20 cellular contexts compared by ENCODE assay signal in the genomic region with DNA sequence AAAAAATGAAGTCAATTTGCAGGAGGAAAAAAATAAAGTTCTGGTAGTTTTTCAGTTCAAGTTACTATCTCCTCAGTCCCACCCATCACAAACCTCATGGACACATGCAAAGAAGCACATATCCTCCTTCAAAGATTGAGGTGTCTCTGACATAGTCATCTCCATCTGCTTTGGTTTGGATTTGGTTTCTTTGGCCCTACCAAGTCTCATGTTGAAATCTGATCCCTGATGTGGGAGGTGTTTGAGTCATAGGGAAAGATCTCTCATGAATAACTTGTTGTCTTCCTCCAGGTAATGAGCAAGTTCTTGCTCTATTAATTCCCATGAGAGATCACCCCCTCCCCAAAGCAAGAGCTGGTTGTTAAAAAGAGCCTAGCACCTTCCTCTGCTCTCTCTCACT.
"Had no signal": no experiment of that assay in that cellular context is flagged by ENCODE, and none has a peak within 500 bp of the region (broad histone marks: within the 10 kb centered on the region; RNA-seq: fewer than 3 reads in every experiment).

No MANE protein-coding gene starts in this region.

- H3K27me3 Mint-ChIP-seq: activated CD4-positive, alpha-beta memory T cell treated with anti-CD3 and anti-CD28 coated beads for 36 hours; activated CD4-positive, alpha-beta T cell treated with anti-CD3 and anti-CD28 coated beads for 36 hours; activated CD8-positive, alpha-beta memory T cell treated with anti-CD3 and anti-CD28 coated beads, Interleukin-2, amount 10 ng/mL, durations not matched to agents 7 days and 5 days; naive thymus-derived CD4-positive, alpha-beta T cell had no signal

- H3K9me3 ChIP-seq: mucosa of descending colon, pancreas, sigmoid colon, testis had no signal

- H3K36me3 Mint-ChIP-seq: activated CD4-positive, alpha-beta memory T cell treated with anti-CD3 and anti-CD28 coated beads for 36 hours; activated CD8-positive, alpha-beta memory T cell treated with anti-CD3 and anti-CD28 coated beads, Interleukin-2, amount 10 ng/mL, durations not matched to agents 7 days and 5 days; naive thymus-derived CD4-positive, alpha-beta T cell had no signal

- H3K27ac Mint-ChIP-seq: activated CD4-positive, alpha-beta memory T cell treated with anti-CD3 and anti-CD28 coated beads for 36 hours; activated CD4-positive, alpha-beta T cell treated with anti-CD3 and anti-CD28 coated beads for 36 hours; activated CD8-positive, alpha-beta memory T cell treated with anti-CD3 and anti-CD28 coated beads, Interleukin-2, amount 10 ng/mL, durations not matched to agents 7 days and 5 days; activated naive CD4-positive, alpha-beta T cell treated with anti-CD3 and anti-CD28 coated beads for 36 hours; activated T-helper 2 cell treated with anti-CD3 and anti-CD28 coated beads, Interferon-gamma antibody, Interleukin-2, Interleukin-4, amounts not matched to agents 10 μg/mL and 5 μg/mL and 100 μg/mL, durations not matched to agents 14 hours and 24 hours and 36 hours; naive thymus-derived CD4-positive, alpha-beta T cell had no signal

- H3K4me3 Mint-ChIP-seq: activated CD4-positive, alpha-beta memory T cell treated with anti-CD3 and anti-CD28 coated beads for 36 hours; activated CD4-positive, alpha-beta T cell treated with anti-CD3 and anti-CD28 coated beads for 36 hours; activated CD8-positive, alpha-beta memory T cell treated with anti-CD3 and anti-CD28 coated beads, Interleukin-2, amount 10 ng/mL, durations not matched to agents 7 days and 5 days; activated naive CD4-positive, alpha-beta T cell treated with anti-CD3 and anti-CD28 coated beads for 36 hours; naive thymus-derived CD4-positive, alpha-beta T cell had no signal

- H3K27me3 ChIP-seq: dorsolateral prefrontal cortex, left lung, pancreas, sigmoid colon, stomach, testis, upper lobe of left lung had no signal

- H3K4me3 ChIP-seq: dorsolateral prefrontal cortex, left lung, mucosa of descending colon, pancreas, sigmoid colon, stomach, testis, upper lobe of left lung had no signal

- H3K4me1 Mint-ChIP-seq: activated CD4-positive, alpha-beta T cell treated with anti-CD3 and anti-CD28 coated beads for 36 hours; activated CD8-positive, alpha-beta memory T cell treated with anti-CD3 and anti-CD28 coated beads, Interleukin-2, amount 10 ng/mL, durations not matched to agents 7 days and 5 days; naive thymus-derived CD4-positive, alpha-beta T cell had no signal

- DNase-seq: activated CD4-positive, alpha-beta memory T cell treated with anti-CD3 and anti-CD28 coated beads for 36 hours; activated CD4-positive, alpha-beta T cell treated with anti-CD3 and anti-CD28 coated beads for 36 hours; activated CD8-positive, alpha-beta memory T cell treated with anti-CD3 and anti-CD28 coated beads, Interleukin-2, amount 10 ng/mL, durations not matched to agents 7 days and 5 days; activated naive CD4-positive, alpha-beta T cell treated with anti-CD3 and anti-CD28 coated beads for 36 hours; activated T-cell treated with anti-CD3 and anti-CD28 coated beads, Interleukin-2, amount 50 U/mL, for 1 hour; dorsolateral prefrontal cortex; hippocampal formation; kidney; left lung; mucosa of descending colon; naive thymus-derived CD4-positive, alpha-beta T cell; pancreas; sigmoid colon; stimulated activated CD4-positive, alpha-beta T cell treated with anti-CD3 and anti-CD28 coated beads, Interleukin-1b, Interleukin-23, amount 100 ng/mL, for 48 hours; stomach; testis; upper lobe of left lung had no signal

- H3K4me1 ChIP-seq: left lung, pancreas, sigmoid colon, stomach, testis, upper lobe of left lung had no signal

- H3K36me3 ChIP-seq: left lung, pancreas, sigmoid colon, stomach, upper lobe of left lung had no signal

- ATAC-seq: activated CD4-positive, alpha-beta T cell treated with anti-CD3 and anti-CD28 coated beads for 36 hours; activated CD8-positive, alpha-beta memory T cell treated with anti-CD3 and anti-CD28 coated beads, Interleukin-2, amount 10 ng/mL, durations not matched to agents 7 days and 5 days; esophagus mucosa; left lung; mucosa of descending colon; naive thymus-derived CD4-positive, alpha-beta T cell; pancreas had no signal

- H3K27ac ChIP-seq: dorsolateral prefrontal cortex, left lung, pancreas, sigmoid colon, stomach, testis, upper lobe of left lung, VCaP had no signal
